Comparison of ENCODE assay signal across 23 cellular contexts in genomic region chr4:183014361-183015084, GRCh38.
"Had no signal": no experiment of that assay in that cellular context is flagged by ENCODE, and none has a peak within 500 bp of the region (broad histone marks: within the 10 kb centered on the region; RNA-seq: fewer than 3 reads in every experiment).

No MANE protein-coding gene starts in this region.

- H3K27me3 ChIP-seq: SJCRH30 had no signal

- H3K27ac ChIP-seq: breast epithelium, SJCRH30 had no signal

- H3K4me1 ChIP-seq: breast epithelium, SJCRH30 had no signal

- H3K9me3 ChIP-seq: breast epithelium, SJCRH30 had no signal

- FAIRE-seq: K562, RCC 7860 had no signal

- H3K4me3 ChIP-seq: breast epithelium, K562, SJCRH30 had no signal

- H3K36me3 ChIP-seq: breast epithelium, SJCRH30 had no signal

- H3K36me3 Mint-ChIP-seq: activated CD8-positive, alpha-beta memory T cell treated with anti-CD3 and anti-CD28 coated beads, Interleukin-2, amount 10 ng/mL, durations not matched to agents 7 days and 5 days had no signal

- ATAC-seq: activated CD8-positive, alpha-beta memory T cell treated with anti-CD3 and anti-CD28 coated beads, Interleukin-2, amount 10 ng/mL, durations not matched to agents 7 days and 5 days; K562; PC-3 had no signal

- DNase-seq: activated CD4-positive, alpha-beta T cell treated with anti-CD3 and anti-CD28 coated beads for 48 hours; activated CD4-positive, alpha-beta T cell treated with anti-CD3 and anti-CD28 coated beads, Interleukin-2, amount 50 U/mL, for 4 hours; activated CD4-positive, CD25-positive, alpha-beta regulatory T cell treated with anti-CD3 and anti-CD28 coated beads, Interleukin-2, amount 50 U/mL, for 72 hours; activated CD8-positive, alpha-beta memory T cell treated with anti-CD3 and anti-CD28 coated beads, Interleukin-2, amount 10 ng/mL, durations not matched to agents 7 days and 5 days; activated effector memory CD4-positive, alpha-beta T cell treated with Interleukin-2 at 50 U/mL for 16 hours; activated naive CD4-positive, alpha-beta T cell; activated T-cell treated with anti-CD3 and anti-CD28 coated beads, Interleukin-2, amount 50 U/mL, for 24 hours; aorta; Kasumi-1; NCI-H1105 treated with DMSO at 0.1 percent for 48 hours; NCI-H1436 treated with DMSO at 0.1 percent for 48 hours; NCI-H187; NCI-H2081; NCI-H446; NCI-H524; PC-3; SJCRH30 had no signal

- H3K27ac Mint-ChIP-seq: activated CD8-positive, alpha-beta memory T cell treated with anti-CD3 and anti-CD28 coated beads, Interleukin-2, amount 10 ng/mL, durations not matched to agents 7 days and 5 days; activated naive CD4-positive, alpha-beta T cell treated with anti-CD3 and anti-CD28 coated beads, Interleukin-2, amount 50 U/mL, for 24 hours; activated T-cell treated with anti-CD3 and anti-CD28 coated beads, Interleukin-2, amount 50 U/mL, for 24 hours; activated T-helper 1 cell treated with anti-CD3 and anti-CD28 coated beads, Interleukin-12 subunit alpha, Interleukin-12 subunit beta, Interleukin-2, Interleukin-4 antibody, amounts not matched to agents 30 ng/mL and 10 ng/mL and 1 ng/mL, durations not matched to agents 14 hours and 24 hours and 36 hours; T-helper 1 cell treated with Interleukin-12 subunit alpha and Interleukin-12 subunit beta and Interleukin-4 antibody, amounts not matched to agents 30 μg/mL and 1 μg/mL, for 36 hours had no signal

- H3K9me3 Mint-ChIP-seq: activated naive CD4-positive, alpha-beta T cell treated with anti-CD3 and anti-CD28 coated beads, Interleukin-2, amount 50 U/mL, for 24 hours; activated T-cell treated with anti-CD3 and anti-CD28 coated beads, Interleukin-2, amount 50 U/mL, for 24 hours; activated T-helper 1 cell treated with anti-CD3 and anti-CD28 coated beads, Interleukin-12 subunit alpha, Interleukin-12 subunit beta, Interleukin-2, Interleukin-4 antibody, amounts not matched to agents 30 ng/mL and 10 ng/mL and 1 ng/mL, durations not matched to agents 14 hours and 24 hours and 36 hours; T-helper 1 cell treated with Interleukin-12 subunit alpha and Interleukin-12 subunit beta and Interleukin-4 antibody, amounts not matched to agents 30 μg/mL and 1 μg/mL, for 36 hours had no signal

- H3K4me3 Mint-ChIP-seq: activated CD8-positive, alpha-beta memory T cell treated with anti-CD3 and anti-CD28 coated beads, Interleukin-2, amount 10 ng/mL, durations not matched to agents 7 days and 5 days; activated naive CD4-positive, alpha-beta T cell treated with anti-CD3 and anti-CD28 coated beads, Interleukin-2, amount 50 U/mL, for 24 hours; activated T-cell treated with anti-CD3 and anti-CD28 coated beads, Interleukin-2, amount 50 U/mL, for 24 hours; activated T-helper 1 cell treated with anti-CD3 and anti-CD28 coated beads, Interleukin-12 subunit alpha, Interleukin-12 subunit beta, Interleukin-2, Interleukin-4 antibody, amounts not matched to agents 30 ng/mL and 10 ng/mL and 1 ng/mL, durations not matched to agents 14 hours and 24 hours and 36 hours; T-helper 1 cell treated with Interleukin-12 subunit alpha and Interleukin-12 subunit beta and Interleukin-4 antibody, amounts not matched to agents 30 μg/mL and 1 μg/mL, for 36 hours had no signal

- H3K4me1 Mint-ChIP-seq: activated CD8-positive, alpha-beta memory T cell treated with anti-CD3 and anti-CD28 coated beads, Interleukin-2, amount 10 ng/mL, durations not matched to agents 7 days and 5 days; activated naive CD4-positive, alpha-beta T cell treated with anti-CD3 and anti-CD28 coated beads, Interleukin-2, amount 50 U/mL, for 24 hours had no signal
